In the genomic region with DNA sequence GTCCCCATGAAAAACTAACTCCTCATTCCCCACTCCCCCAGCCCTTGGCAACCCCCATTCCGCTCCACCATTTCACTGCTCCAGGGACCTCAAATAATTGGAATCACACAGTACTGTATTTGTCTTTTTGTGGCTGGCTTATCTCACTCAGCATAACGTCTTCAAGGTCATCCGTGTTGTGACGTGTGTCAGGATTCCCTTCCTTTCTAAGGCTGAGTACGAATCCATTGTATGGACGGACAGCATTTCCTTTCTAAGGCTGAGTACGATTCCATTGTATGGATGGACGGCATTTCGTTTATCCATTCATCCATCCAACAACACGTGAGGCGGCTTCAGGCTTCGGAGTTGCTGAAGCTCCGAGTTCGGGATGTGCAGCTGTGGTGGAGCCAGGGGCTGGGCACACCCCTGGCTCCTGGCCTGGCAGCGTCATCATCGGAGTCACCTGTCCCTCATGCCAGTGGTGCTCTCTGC, we compare ENCODE assay signal across 10 cellular contexts. TPM values are rescaled to one million over a fixed set of nuclear protein-coding genes. Genes with fewer than 3 reads are reported as not detected.
DNase-seq lines count a peak whose midpoint lies in the region; ATAC-seq, FAIRE-seq and TF ChIP-seq lines count a peak whose summit lies in the region.
"Had no signal": no experiment of that assay in that cellular context is flagged by ENCODE, and none has a peak within 500 bp of the region (broad histone marks: within the 10 kb centered on the region; RNA-seq: fewer than 3 reads in every experiment).

No MANE protein-coding gene starts in this region.

- no peaks in the 10 kb centered on the region for H3K9me1 ChIP-seq in keratinocyte (ENCODE audit: control insufficient read depth, extremely low read depth, insufficient read depth, low read length)

- H3K27ac ChIP-seq in cardiac muscle cell (no peak overlapping the region), WERI-Rb-1 (no peak overlapping the region), keratinocyte (ENCODE audit: control insufficient read depth, insufficient read depth, low read length) (no peak overlapping the region), tibial artery (peak overlapping the region; percentile 88 to 89)

- peak; percentile 39 for FAIRE-seq in keratinocyte (lab: Jason Lieb, UNC)
- FAIRE-seq: endothelial cell of umbilical vein had no signal

- H3K79me2 ChIP-seq in keratinocyte (ENCODE audit: control insufficient read depth, insufficient read depth, low read length), result peaks cover 32% of the 10 kb centered on the region

- TF ChIP-seq CTCF in cardiac muscle cell (IDR thresholded peaks at IDR 0.05; ENCODE audit: low read depth, low read length), result no peak
- TF ChIP-seq CTCF in WERI-Rb-1 (IDR thresholded peaks at IDR 0.05; ENCODE audit: low read depth, low read length), result no peak
- TF ChIP-seq CTCF in keratinocyte (optimal IDR thresholded peaks at IDR 0.05 in 1 of 3, IDR thresholded peaks at IDR 0.05 in 1 of 3, conservative IDR thresholded peaks at IDR 0.05 in 1 of 3; ENCODE audit: extremely low read depth in 1 of 3, insufficient read depth in 2 of 3, low read length in 3 of 3), result no peak
- TF ChIP-seq CTCF in tibial artery (IDR thresholded peaks at IDR 0.05), result no peak

- no peaks in the 10 kb centered on the region for H4K20me1 ChIP-seq in keratinocyte (ENCODE audit: control insufficient read depth, extremely low read depth, insufficient read depth, low read length)

- dilution Hi-C loops in keratinocyte (cut with MboI; ENCODE audit: extremely low pct_ligation_motif_present, low sequenced_read_pairs), result no loop called here

- H3K9ac ChIP-seq in keratinocyte (ENCODE audit: control insufficient read depth, extremely low read depth, insufficient read depth, low read length), result no peak overlapping the region

- no peak overlapping the region for H2AFZ ChIP-seq in keratinocyte (ENCODE audit: control insufficient read depth, low read length)

- H3K4me1 ChIP-seq in cardiac muscle cell (ENCODE audit: low read depth), result peaks cover 22% of the 10 kb centered on the region
- peaks cover 14% of the 10 kb centered on the region for H3K4me1 ChIP-seq in keratinocyte (ENCODE audit: control insufficient read depth, extremely low read depth, insufficient read depth, low read length)
- peaks cover 0 to 41% (median 19%) of the 10 kb centered on the region in 4 donors for H3K4me1 ChIP-seq in tibial artery

- H3K4me3 ChIP-seq in cardiac muscle cell (peak overlapping the region; percentile 89), WERI-Rb-1 (ENCODE audit: low read depth, low read length) (peak overlapping the region; percentile 93), keratinocyte (ENCODE audit: control insufficient read depth in 2 of 3, extremely low read depth in 1 of 3, insufficient read depth in 2 of 3, low read depth in 1 of 3, low read length in 3 of 3) (no peak overlapping the region), tibial artery (peak overlapping the region; percentile 72 to 88)

- H3K4me2 ChIP-seq in keratinocyte (ENCODE audit: control insufficient read depth, extremely low read depth, insufficient read depth, low read depth, low read length), result peak overlapping the region; percentile 96

- H3K36me3 ChIP-seq in cardiac muscle cell (no peaks in the 10 kb centered on the region), WERI-Rb-1 (peaks cover 13% of the 10 kb centered on the region), keratinocyte (ENCODE audit: control insufficient read depth in 2 of 2, extremely low read depth in 1 of 2, insufficient read depth in 2 of 2, low read length in 2 of 2) (peaks cover 2 to 3% of the 10 kb centered on the region in 2 experiments), tibial artery (peaks cover 0 to 6% (median 4%) of the 10 kb centered on the region in 3 donors)

- no peak for ATAC-seq in left ventricle myocardium superior

- H3K9me3 ChIP-seq in cardiac muscle cell (ENCODE audit: low read depth), result no peaks in the 10 kb centered on the region
- no peaks in the 10 kb centered on the region for H3K9me3 ChIP-seq in WERI-Rb-1 (ENCODE audit: severe bottlenecking)
- no peaks in the 10 kb centered on the region for H3K9me3 ChIP-seq in keratinocyte (ENCODE audit: control insufficient read depth, low read depth, low read length)
- H3K9me3 ChIP-seq in tibial artery, result no peaks in the 10 kb centered on the region

- intact Hi-C loops in left ventricle myocardium superior (cut with micrococcal nuclease), result no loop called here
- intact Hi-C loops in tibial artery (cut with DNase I; ENCODE audit: low total_unique reads), result no loop called here

- no peak for DNase-seq in cardiac muscle cell (ENCODE audit: low read depth in 1 of 2, low spot score in 1 of 2)
- DNase-seq in left ventricle myocardium superior, result no peak
- no peak for DNase-seq in WERI-Rb-1
- DNase-seq in keratinocyte (ENCODE audit: low read depth, low spot score), result no peak
- DNase-seq in tibial artery, result no peak
- no peak for DNase-seq in stimulated activated CD4-positive, alpha-beta T cell treated with anti-CD3 and anti-CD28 coated beads, Interleukin-15, amount 100 ng/mL, for 24 hours
- DNase-seq in nucleus accumbens (lab: John Stamatoyannopoulos, UW), result no peak
- DNase-seq in COLO829 (ENCODE audit: low spot score), result no peak
- DNase-seq: GDM1 had no signal

- H3K27me3 ChIP-seq in cardiac muscle cell (no peaks in the 10 kb centered on the region), WERI-Rb-1 (ENCODE audit: insufficient read depth, low read depth, severe bottlenecking) (no peaks in the 10 kb centered on the region), keratinocyte (ENCODE audit: control insufficient read depth, extremely low read depth, insufficient read depth, low read length) (no peaks in the 10 kb centered on the region), tibial artery (no peaks in the 10 kb centered on the region)

RNA-seq across cellular contexts. Expression of a gene that starts 1.2 kb away (rescaled TPM):
- 15.6 and 16.7 TPM in 2 replicates for total RNA-seq in cardiac muscle cell
- 16.7 and 25.6 TPM in 2 replicates for polyA plus RNA-seq in cardiac muscle cell
- total RNA-seq in left ventricle myocardium superior, result 60.2 TPM
- polyA plus RNA-seq in keratinocyte, result 11.8 to 16.7 TPM (median 13.0 TPM) in 3 replicates
- 7.1 TPM for polyA plus RNA-seq in keratinocyte (2011; ENCODE audit: low read depth)
- polyA plus RNA-seq in keratinocyte (2011; cell fraction: cytosol; rRNA removed), result 7.7 and 15.3 TPM in 2 replicates
- polyA plus RNA-seq in keratinocyte (2011; cell fraction: nucleus; rRNA removed), result 26.1 and 32.2 TPM in 2 replicates
- 10.8 and 18.4 TPM in 2 replicates for polyA plus RNA-seq in keratinocyte (2012; ENCODE audit: low replicate concordance)
- polyA minus RNA-seq in keratinocyte, result 7.2 to 27.3 TPM (median 11.8 TPM) in 3 replicates
- polyA minus RNA-seq in keratinocyte (2011; cell fraction: cytosol; rRNA and poly(A)+ RNA removed), result 11.5 TPM
- 8.8 and 12.2 TPM in 2 replicates for polyA minus RNA-seq in keratinocyte (2011; cell fraction: nucleus; rRNA and poly(A)+ RNA removed)

Comparison
In these comparisons a context has a peak if more than half of its experiments do, and no peak if none do; other contexts are left out.
1. H3K27ac ChIP-seq: peak in tibial artery (2 of 2); none in cardiac muscle cell (single experiment), WERI-Rb-1 (single experiment) and keratinocyte (single experiment).
2. H3K4me3 ChIP-seq: peak in cardiac muscle cell (single experiment), WERI-Rb-1 (single experiment) and tibial artery (2 of 2); none in keratinocyte (0 of 3).